Comparison of ENCODE assay signal across 23 cellular contexts in genomic region chr11:12685229-12685628, GRCh38. TPM values are rescaled to one million over a fixed set of nuclear protein-coding genes. Genes with fewer than 3 reads are reported as not detected.
DNase-seq lines count a peak whose midpoint lies in the region; ATAC-seq and TF ChIP-seq lines count a peak whose summit lies in the region.
"Had no signal": no experiment of that assay in that cellular context is flagged by ENCODE, and none has a peak within 500 bp of the region (broad histone marks: within the 10 kb centered on the region; RNA-seq: fewer than 3 reads in every experiment).

No MANE protein-coding gene starts in this region.

- no peaks in the 10 kb centered on the region for H3K9me2 ChIP-seq in PC-9 (ENCODE audit: insufficient read depth)
- no peaks in the 10 kb centered on the region for H3K9me2 ChIP-seq in hepatocyte (replicated peaks; ENCODE audit: insufficient read depth)

- H3F3A ChIP-seq in PC-9 (ENCODE audit: insufficient read depth, low read depth): peaks cover 42% of the 10 kb centered on the region

- H3K4me1 Mint-ChIP-seq in Caco-2 (ENCODE audit: low read depth, unreplicated experiment): peaks cover 81% of the 10 kb centered on the region
- H3K4me1 Mint-ChIP-seq: stimulated activated naive B cell treated with anti-CD40 and anti-IgM and Interleukin-4, amounts not matched to agents 10 μg/mL and 1 μg/mL and 100 μg/mL, for 72 hours had no signal

- in situ Hi-C loops in gastrocnemius medialis (cut with MboI; ENCODE audit: low sequenced_read_pairs in 4 of 4): loop anchor here in 2 of 4 donors (25.0 kb wide), 3 partner anchors 127 to 623 kb away; no protein-coding TSS in a partner anchor

- peak overlapping the region; percentile 32 for H3K4me3 Mint-ChIP-seq in Caco-2 (ENCODE audit: unreplicated experiment)
- H3K4me3 Mint-ChIP-seq: activated CD8-positive, alpha-beta T cell treated with anti-CD3 and anti-CD28 coated beads for 36 hours; activated naive CD4-positive, alpha-beta T cell treated with anti-CD3 and anti-CD28 coated beads, Interleukin-2, amount 10 ng/mL, durations not matched to agents 7 days and 5 days; endodermal cell; stimulated activated naive B cell treated with anti-CD40 and anti-IgM and Interleukin-4, amounts not matched to agents 10 μg/mL and 1 μg/mL and 100 μg/mL, for 72 hours; T-helper 2 cell treated with Interferon-gamma antibody and Interleukin-4, amounts not matched to agents 5 μg/mL and 100 μg/mL, for 36 hours had no signal

- TF ChIP-seq CTCF in Caco-2 (IDR thresholded peaks at IDR 0.05; ENCODE audit: insufficient read depth in 1 of 2, low read depth in 1 of 2, low read length in 1 of 2, severe bottlenecking in 1 of 2, unreplicated experiment in 1 of 2) (no peak), PC-9 (conservative IDR thresholded peaks at IDR 0.05) (no peak), hepatocyte (IDR thresholded peaks at IDR 0.05; ENCODE audit: poor library complexity) (no peak), gastrocnemius medialis (IDR thresholded peaks at IDR 0.05 in 4 of 5, conservative IDR thresholded peaks at IDR 0.05 in 1 of 5) (no peak)

- WGBS in hepatocyte (ENCODE audit: low lambda C conversion rate, missing lambda C conversion rate): 88% methylated on average over 3 of the region's 3 CpGs

- no peak for TF ChIP-seq POLR2A in gastrocnemius medialis (IDR thresholded peaks at IDR 0.05)

- no peak for ATAC-seq in gastrocnemius medialis
- ATAC-seq in GM21390 (IDR thresholded peaks at IDR 0.05; ENCODE audit: unreplicated experiment): no peak
- no peak for ATAC-seq in HG02588 (IDR thresholded peaks at IDR 0.05; ENCODE audit: unreplicated experiment)
- ATAC-seq: activated CD8-positive, alpha-beta T cell treated with anti-CD3 and anti-CD28 coated beads for 36 hours; GM12878; stimulated activated naive B cell treated with anti-CD40 and anti-IgM and Interleukin-4, amounts not matched to agents 10 μg/mL and 1 μg/mL and 100 μg/mL, for 72 hours had no signal

- CTCF ChIA-PET in Caco-2 (lab: Charles Lee) (interaction anchor here (2.0 kb wide), 1 partner anchor 203 kb away, joined by 4 read pairs; no protein-coding TSS in a partner anchor), PC-9 (lab: Charles Lee) (no interaction called here)

- H3K9me3 ChIP-seq in Caco-2: no peaks in the 10 kb centered on the region
- no peaks in the 10 kb centered on the region for H3K9me3 ChIP-seq in PC-9 (ENCODE audit: insufficient read depth, low read depth)
- H3K9me3 ChIP-seq in hepatocyte (ENCODE audit: low read depth): no peaks in the 10 kb centered on the region
- no peaks in the 10 kb centered on the region for H3K9me3 ChIP-seq in gastrocnemius medialis

- no peak overlapping the region for H3K4me3 ChIP-seq in Caco-2 (ENCODE audit: low read depth, low read length)
- no peak overlapping the region for H3K4me3 ChIP-seq in PC-9
- H3K4me3 ChIP-seq in hepatocyte: no peak overlapping the region
- no peak overlapping the region for H3K4me3 ChIP-seq in gastrocnemius medialis
- H3K4me3 ChIP-seq: GM12878 had no signal

- no peaks in the 10 kb centered on the region for H3K27me3 ChIP-seq in Caco-2 (replicated peaks; ENCODE audit: control insufficient read depth, insufficient read depth, low read length)
- H3K27me3 ChIP-seq in PC-9 (ENCODE audit: insufficient read depth, low read depth): no peaks in the 10 kb centered on the region
- no peaks in the 10 kb centered on the region for H3K27me3 ChIP-seq in hepatocyte
- no peaks in the 10 kb centered on the region for H3K27me3 ChIP-seq in gastrocnemius medialis

- peak overlapping the region; percentile 73 for H3K27ac Mint-ChIP-seq in Caco-2 (ENCODE audit: unreplicated experiment)
- H3K27ac Mint-ChIP-seq: activated CD8-positive, alpha-beta T cell treated with anti-CD3 and anti-CD28 coated beads for 36 hours; activated naive CD4-positive, alpha-beta T cell treated with anti-CD3 and anti-CD28 coated beads, Interleukin-2, amount 10 ng/mL, durations not matched to agents 7 days and 5 days; endodermal cell; stimulated activated naive B cell treated with anti-CD40 and anti-IgM and Interleukin-4, amounts not matched to agents 10 μg/mL and 1 μg/mL and 100 μg/mL, for 72 hours; T-helper 2 cell treated with Interferon-gamma antibody and Interleukin-4, amounts not matched to agents 5 μg/mL and 100 μg/mL, for 36 hours had no signal

- H3K4me1 ChIP-seq in Caco-2: peaks cover 85% of the 10 kb centered on the region
- H3K4me1 ChIP-seq in PC-9 (replicated peaks; ENCODE audit: insufficient read depth): peaks cover 96% of the 10 kb centered on the region
- H3K4me1 ChIP-seq in hepatocyte (ENCODE audit: insufficient read depth): peaks cover 73% of the 10 kb centered on the region
- peaks cover 93 to 94% of the 10 kb centered on the region in 2 donors for H3K4me1 ChIP-seq in gastrocnemius medialis

- no peaks in the 10 kb centered on the region for H3K9me3 Mint-ChIP-seq in Caco-2 (ENCODE audit: unreplicated experiment)
- H3K9me3 Mint-ChIP-seq: activated CD8-positive, alpha-beta T cell treated with anti-CD3 and anti-CD28 coated beads for 36 hours; activated naive CD4-positive, alpha-beta T cell treated with anti-CD3 and anti-CD28 coated beads, Interleukin-2, amount 10 ng/mL, durations not matched to agents 7 days and 5 days; endodermal cell; stimulated activated naive B cell treated with anti-CD40 and anti-IgM and Interleukin-4, amounts not matched to agents 10 μg/mL and 1 μg/mL and 100 μg/mL, for 72 hours; T-helper 2 cell treated with Interferon-gamma antibody and Interleukin-4, amounts not matched to agents 5 μg/mL and 100 μg/mL, for 36 hours had no signal

- no TSS peak for BruUV-seq in Caco-2 (replicated peaks; lab: Mats Ljungman, UMichigan)
- BruUV-seq in PC-9 (replicated peaks; lab: Mats Ljungman, UMichigan): no TSS peak

- H3K27me3 Mint-ChIP-seq in Caco-2 (ENCODE audit: insufficient read depth, unreplicated experiment): no peaks in the 10 kb centered on the region

- POLR2A ChIA-PET in Caco-2 (lab: Charles Lee): no interaction called here
- POLR2A ChIA-PET in PC-9 (lab: Charles Lee; ENCODE audit: unreplicated experiment): no interaction called here

- intact Hi-C loops in Caco-2 (cut with micrococcal nuclease; ENCODE audit: unreplicated experiment): loop anchor here (2.0 to 10.0 kb wide), 3 partner anchors 82 to 270 kb away; no protein-coding TSS in a partner anchor
- intact Hi-C loops in PC-9 (cut with micrococcal nuclease; ENCODE audit: unreplicated experiment): loop anchor here (2.0 kb wide), 1 partner anchor 40 kb away; no protein-coding TSS in a partner anchor
- intact Hi-C loops in gastrocnemius medialis (cut with DNase I; ENCODE audit: low total_unique reads): no loop called here

- H3K27ac ChIP-seq in PC-9 (peak overlapping the region; percentile 85), hepatocyte (peak overlapping the region; percentile 77), gastrocnemius medialis (peak overlapping the region; percentile 47 to 73 (median 58))

- DNase-seq in Caco-2 (no peak), PC-9 (no peak), hepatocyte (ENCODE audit: low spot score) (no peak), gastrocnemius medialis (no peak), hippocampal formation (lab: John Stamatoyannopoulos, UW) (no peak)
- no peak for DNase-seq in stimulated activated CD4-positive, alpha-beta T cell treated with anti-CD3 and anti-CD28 coated beads, Interleukin-15, amount 100 ng/mL, for 24 hours
- DNase-seq: ACHN; activated CD8-positive, alpha-beta T cell treated with anti-CD3 and anti-CD28 coated beads for 36 hours; activated naive CD4-positive, alpha-beta T cell treated with anti-CD3 and anti-CD28 coated beads, Interleukin-2, amount 10 ng/mL, durations not matched to agents 7 days and 5 days; activated T-cell treated with anti-CD3 and anti-CD28 coated beads, Interleukin-2, amount 50 U/mL, for 1 hour; aorta; C1 segment of cervical spinal cord; endodermal cell; GF-D8; HCEC 1CT; NCI-H1436; NCI-H748 treated with DMSO at 0.1 percent for 48 hours; OCI-M1; stimulated activated naive B cell treated with anti-CD40 and anti-IgM and Interleukin-4, amounts not matched to agents 10 μg/mL and 1 μg/mL and 100 μg/mL, for 72 hours had no signal

- H2AFZ ChIP-seq in PC-9: no peak overlapping the region
- no peak overlapping the region for H2AFZ ChIP-seq in hepatocyte

- H3K4me2 ChIP-seq in PC-9 (peak overlapping the region; percentile 66), hepatocyte (no peak overlapping the region)

- peaks cover 98% of the 10 kb centered on the region for H3K79me2 ChIP-seq in PC-9 (ENCODE audit: low read depth)
- H3K79me2 ChIP-seq in hepatocyte: peaks cover 99% of the 10 kb centered on the region

- H3K36me3 ChIP-seq in Caco-2 (ENCODE audit: control insufficient read depth, insufficient read depth, low read length): peaks cover 1% of the 10 kb centered on the region; the same call in 1 of the 2 replicates
- no peaks in the 10 kb centered on the region for H3K36me3 ChIP-seq in PC-9 (ENCODE audit: low read depth)
- H3K36me3 ChIP-seq in hepatocyte (replicated peaks; ENCODE audit: insufficient read depth, low read depth): no peaks in the 10 kb centered on the region
- no peaks in the 10 kb centered on the region for H3K36me3 ChIP-seq in gastrocnemius medialis

- H3K36me3 Mint-ChIP-seq in Caco-2 (ENCODE audit: insufficient read depth, unreplicated experiment): peaks cover 61% of the 10 kb centered on the region
- H3K36me3 Mint-ChIP-seq: stimulated activated naive B cell treated with anti-CD40 and anti-IgM and Interleukin-4, amounts not matched to agents 10 μg/mL and 1 μg/mL and 100 μg/mL, for 72 hours had no signal

- H4K20me1 ChIP-seq in PC-9 (ENCODE audit: insufficient read depth): no peaks in the 10 kb centered on the region
- H4K20me1 ChIP-seq in hepatocyte (ENCODE audit: insufficient read depth, poor library complexity, severe bottlenecking): peaks cover 16% of the 10 kb centered on the region

RNA-seq across cellular contexts. Expression of gene TEAD1, which starts 11.0 kb away (rescaled TPM):
- total RNA-seq in Caco-2 (2022) (134 and 144 TPM in 2 replicates), PC-9 (2021) (76.9 and 106 TPM in 2 replicates), hepatocyte (82.2 and 87.2 TPM in 2 replicates), gastrocnemius medialis (100 to 1,000 TPM in 2 of 4 donors, 10 to 100 TPM in 2; 46.1 to 175 (median 126) TPM)
- 37.2 and 50.4 TPM in 2 replicates for polyA plus RNA-seq in hepatocyte
